In the genomic region with DNA sequence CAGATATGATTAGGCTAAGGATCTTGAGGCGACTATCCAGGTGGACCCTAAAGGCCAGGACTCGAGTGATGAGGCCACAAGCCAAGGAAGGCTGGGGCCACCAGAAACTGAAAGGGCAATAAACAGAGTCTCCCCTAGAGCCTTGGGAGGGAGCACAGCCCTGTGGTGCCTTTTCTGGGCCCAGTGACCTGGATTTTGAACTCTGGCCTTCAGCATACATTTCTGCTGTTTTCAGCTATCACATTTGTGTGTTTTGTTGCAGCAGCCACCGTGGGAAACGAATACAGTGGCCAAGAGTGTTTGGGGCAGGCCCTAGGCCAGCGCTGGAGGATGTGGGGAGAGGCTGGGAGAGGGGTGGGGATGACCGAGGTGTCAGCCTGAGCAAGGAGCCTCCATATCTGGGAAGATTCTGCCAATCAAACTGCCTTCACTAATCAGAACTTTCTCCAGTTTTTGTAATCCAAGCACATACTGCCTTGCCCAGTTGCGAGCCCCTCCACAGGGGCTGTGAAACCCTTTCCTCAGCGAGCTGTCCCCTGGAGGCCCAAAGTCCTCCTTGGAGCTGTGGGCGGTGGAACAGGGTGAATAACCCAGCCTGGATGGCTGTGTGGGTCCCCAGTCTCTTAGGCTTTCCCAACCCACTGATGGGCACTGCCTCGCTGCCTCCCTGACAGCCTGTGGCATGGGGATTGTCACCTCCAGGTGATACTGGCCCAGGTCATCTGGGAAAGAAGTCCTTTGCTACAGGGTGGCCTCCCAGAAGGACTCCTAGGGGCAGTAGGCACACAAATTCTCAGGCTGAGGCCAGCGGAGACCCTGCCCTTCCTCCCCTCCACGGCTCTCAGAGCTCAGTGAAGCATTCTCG, we compare ENCODE assay signal across 2 cellular contexts.
TF ChIP-seq lines count a peak whose summit lies in the region.

No MANE protein-coding gene starts in this region.

TF ChIP-seq in HCT116, 20 proteins besides CTCF, POLR2A, EP300 and RAD21:
- TF ChIP-seq FOSL1 (IDR thresholded peaks at IDR 0.05; ENCODE audit: low read depth) (no peak), JUND (IDR thresholded peaks at IDR 0.05) (no peak), CBX3 (IDR thresholded peaks at IDR 0.05; ENCODE audit: low read depth) (no peak), ZFX (IDR thresholded peaks at IDR 0.05) (no peak)

TF ChIP-seq in K562, 482 proteins besides CTCF, POLR2A, EP300 and RAD21:
- TF ChIP-seq MBD2 (IDR thresholded peaks at IDR 0.05; ENCODE audit: borderline replicate concordance, low read depth) (no peak), USF1 (CRISPR knock-in tag; IDR thresholded peaks at IDR 0.05) (peak; percentile 43; the same call in 1 of the 2 replicates)
